8 cellular contexts compared by ENCODE assay signal in the genomic region with DNA sequence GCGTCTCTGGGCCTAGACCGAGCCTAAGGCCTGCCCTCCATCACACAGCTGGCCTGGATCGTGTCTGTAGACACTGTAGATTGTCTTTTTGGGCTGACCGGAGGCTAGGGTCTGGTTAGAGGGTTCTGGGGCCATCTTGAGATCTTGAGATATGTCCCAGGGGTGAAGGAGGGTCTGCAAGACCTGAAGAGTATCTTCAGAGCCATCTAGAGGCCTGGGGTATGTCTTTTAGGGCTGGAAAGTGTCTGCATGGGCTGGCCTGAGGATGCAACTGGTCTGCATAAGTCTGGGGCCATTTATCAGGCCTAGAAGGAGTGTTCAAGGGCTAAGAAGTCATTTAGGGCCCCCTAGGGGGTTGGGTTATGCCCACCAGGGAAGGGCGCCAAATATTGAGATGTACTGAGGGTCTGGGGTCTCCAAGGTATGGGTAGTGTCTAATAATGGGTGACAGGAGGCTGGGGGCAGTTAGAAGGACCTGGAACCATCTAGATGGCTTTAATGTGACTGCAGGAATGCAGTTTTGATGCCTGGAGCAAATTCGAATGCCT. TPM values are rescaled to one million over a fixed set of nuclear protein-coding genes. Genes with fewer than 3 reads are reported as not detected.
DNase-seq lines count a peak whose midpoint lies in the region; ATAC-seq, FAIRE-seq and TF ChIP-seq lines count a peak whose summit lies in the region.

No MANE protein-coding gene starts in this region.

- peak; percentile 72 for FAIRE-seq in GM12892 (lab: Jason Lieb, UNC)

- ATAC-seq in GM18868 (IDR thresholded peaks at IDR 0.05; ENCODE audit: unreplicated experiment) (no peak), HG03280 (IDR thresholded peaks at IDR 0.05; ENCODE audit: unreplicated experiment) (no peak)

- H3K27ac ChIP-seq in SJCRH30 (peak overlapping the region; percentile 99), sigmoid colon (peak overlapping the region; percentile 97 to 100 (median 99))

- TF ChIP-seq POLR2A in GM12892 (IDR thresholded peaks at IDR 0.05; ENCODE audit: low read depth, low read length) (no peak), sigmoid colon (IDR thresholded peaks at IDR 0.05) (no peak)

- TF ChIP-seq CTCF in fibroblast of mammary gland (conservative IDR thresholded peaks at IDR 0.05; ENCODE audit: control insufficient read depth, insufficient read depth, low read depth, low read length) = no peak
- no peak for TF ChIP-seq CTCF in sigmoid colon (IDR thresholded peaks at IDR 0.05)

- H3K36me3 ChIP-seq in SJCRH30 (peaks cover 5% of the 10 kb centered on the region; the same call in 1 of the 2 replicates), sigmoid colon (peaks cover 0 to 27% (median 21%) of the 10 kb centered on the region in 4 donors)

- intact Hi-C loops in sigmoid colon (cut with DNase I) = loop anchor here (1.0 to 2.0 kb wide), 2 partner anchors 22 to 35 kb away; a partner anchor contains a TSS

- H3K4me1 ChIP-seq in SJCRH30 = peaks cover 6% of the 10 kb centered on the region; the same call in 1 of the 2 replicates
- H3K4me1 ChIP-seq in sigmoid colon = peaks cover 0 to 65% (median 55%) of the 10 kb centered on the region in 4 donors

- WGBS in sigmoid colon, 2 donors = 7 to 8% methylated on average over 6 of the region's 6 CpGs

- H3K9me3 ChIP-seq in SJCRH30 (replicated peaks) = no peaks in the 10 kb centered on the region
- no peaks in the 10 kb centered on the region for H3K9me3 ChIP-seq in sigmoid colon

- H3K4me3 ChIP-seq in SJCRH30 (peak overlapping the region; percentile 83), fibroblast of mammary gland (ENCODE audit: control insufficient read depth, low read depth, low read length) (peak overlapping the region; percentile 99), sigmoid colon (peak overlapping the region; percentile 83 to 95 (median 90))

- peak in 1 of 4 donors; percentile 4 for TF ChIP-seq EP300 in sigmoid colon (IDR thresholded peaks at IDR 0.05)

- DNase-seq in GM12892 (ENCODE audit: insufficient read length) (no peak), SJCRH30 (no peak), fibroblast of mammary gland (ENCODE audit: low read depth) (no peak), sigmoid colon (no peak), DMS79 (lab: John Stamatoyannopoulos, UW) (no peak), retina (no peak)

- H3K27me3 ChIP-seq in SJCRH30 = no peaks in the 10 kb centered on the region
- no peaks in the 10 kb centered on the region for H3K27me3 ChIP-seq in sigmoid colon

RNA-seq across cellular contexts. Expression of a gene that starts 0.6 kb away (rescaled TPM):
- polyA plus RNA-seq in GM12892 (2012; ENCODE audit: missing spikeins) = 13.1 TPM
- 15.9 and 16.3 TPM in 2 replicates for total RNA-seq in SJCRH30 (2014; rRNA removed; shearing (Covaris generic))
- total RNA-seq in sigmoid colon = 10 to 100 TPM; 10.9 to 21.3 (median 12.5) TPM
- polyA plus RNA-seq in sigmoid colon = 10 to 100 TPM in 2 of 3 donors, 1 to 10 TPM in 1; 9.0 to 30.8 (median 16.0) TPM

RNA-seq across cellular contexts. Expression of a gene that starts 2.6 kb away (rescaled TPM):
- polyA plus RNA-seq in GM12892 (2012; ENCODE audit: missing spikeins) = 4.0 TPM
- total RNA-seq in SJCRH30 (2014; rRNA removed; shearing (Covaris generic)) = 7.5 and 7.6 TPM in 2 replicates
- 100 to 1,000 TPM; 105 to 127 (median 125) TPM for total RNA-seq in sigmoid colon
- 100 to 1,000 TPM in 2 of 3 donors, 10 to 100 TPM in 1; 79.8 to 139 (median 130) TPM for polyA plus RNA-seq in sigmoid colon

RNA-seq across cellular contexts. Expression of a gene that starts 23.1 kb away (rescaled TPM):
- 61.7 TPM for polyA plus RNA-seq in GM12892 (2012; ENCODE audit: missing spikeins)
- total RNA-seq in SJCRH30 (2014; rRNA removed; shearing (Covaris generic)) = 35.1 and 38.6 TPM in 2 replicates
- total RNA-seq in sigmoid colon = 10 to 100 TPM; 28.2 to 59.1 (median 32.6) TPM
- polyA plus RNA-seq in sigmoid colon = 100 to 1,000 TPM in 1 of 3 donors, 10 to 100 TPM in 2; 50.9 to 125 (median 64.9) TPM

RNA-seq across cellular contexts. Expression of a gene that starts 23.2 kb away (rescaled TPM):
- polyA plus RNA-seq in GM12892 (2012; ENCODE audit: missing spikeins) = 35.2 TPM
- total RNA-seq in SJCRH30 (2014; rRNA removed; shearing (Covaris generic)) = 45.2 and 61.7 TPM in 2 replicates
- total RNA-seq in sigmoid colon = 1 to 10 TPM; 4.6 to 9.2 (median 6.5) TPM
- 10 to 100 TPM in 2 of 3 donors, 1 to 10 TPM in 1; 9.0 to 43.6 (median 10.2) TPM for polyA plus RNA-seq in sigmoid colon

RNA-seq across cellular contexts. Expression of a gene that starts 34.5 kb away (rescaled TPM):
- 253 TPM for polyA plus RNA-seq in GM12892 (2012; ENCODE audit: missing spikeins)
- 385 and 390 TPM in 2 replicates for total RNA-seq in SJCRH30 (2014; rRNA removed; shearing (Covaris generic))
- 100 to 1,000 TPM; 106 to 175 (median 160) TPM for total RNA-seq in sigmoid colon
- polyA plus RNA-seq in sigmoid colon = 100 to 1,000 TPM in 2 of 3 donors, 10 to 100 TPM in 1; 84.1 to 172 (median 101) TPM

Comparison
In these comparisons a context has a peak if more than half of its experiments do, and no peak if none do; other contexts are left out.
1. RNA of a gene that starts 2.6 kb away (total RNA-seq): 105 to 127 TPM in sigmoid colon; 7.5 to 7.6 TPM in SJCRH30; every median in the first group is over 10 times any median in the second.
2. Peak in every context shown above with its lines, with median percentiles within 50 percentile points of each other: H3K4me3 ChIP-seq.